1 cellular context compared by ENCODE assay signal in the genomic region with DNA sequence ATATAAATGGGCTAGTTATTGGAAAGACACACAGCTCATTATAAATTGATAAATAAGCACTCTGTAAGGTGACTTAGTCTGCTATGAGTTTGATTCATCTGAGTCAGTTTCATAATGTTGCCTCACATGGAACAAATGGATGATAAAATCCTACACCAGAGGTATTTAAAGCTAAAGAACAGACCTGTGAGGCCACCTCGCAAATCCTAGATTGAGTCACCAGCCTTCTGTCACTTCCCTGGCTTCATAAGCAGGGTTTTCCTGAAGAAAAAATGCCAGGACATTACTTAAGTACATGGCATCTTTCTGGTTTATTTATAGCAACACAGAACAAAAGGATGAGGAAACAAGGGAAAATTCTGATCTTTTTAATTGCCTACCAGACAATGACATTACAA.
TF ChIP-seq lines count a peak whose summit lies in the region.

No MANE protein-coding gene starts in this region.

TF ChIP-seq in SK-N-SH treated with all-trans-retinoic acid at 6 μM for 48 hours, 23 proteins besides CTCF, POLR2A, EP300 and RAD21 (continued from another document):
- TF ChIP-seq ARNTL (CRISPR knock-in tag; IDR thresholded peaks at IDR 0.05; ENCODE audit: borderline replicate concordance, low read depth) (no peak), ZFP3 (CRISPR knock-in tag; IDR thresholded peaks at IDR 0.05) (no peak), RARB (CRISPR knock-in tag; IDR thresholded peaks at IDR 0.05) (no peak), CSDC2 (CRISPR knock-in tag; IDR thresholded peaks at IDR 0.05) (no peak), TOX (CRISPR knock-in tag; IDR thresholded peaks at IDR 0.05; ENCODE audit: borderline replicate concordance) (no peak)
- TF ChIP-seq, protein P1, sequence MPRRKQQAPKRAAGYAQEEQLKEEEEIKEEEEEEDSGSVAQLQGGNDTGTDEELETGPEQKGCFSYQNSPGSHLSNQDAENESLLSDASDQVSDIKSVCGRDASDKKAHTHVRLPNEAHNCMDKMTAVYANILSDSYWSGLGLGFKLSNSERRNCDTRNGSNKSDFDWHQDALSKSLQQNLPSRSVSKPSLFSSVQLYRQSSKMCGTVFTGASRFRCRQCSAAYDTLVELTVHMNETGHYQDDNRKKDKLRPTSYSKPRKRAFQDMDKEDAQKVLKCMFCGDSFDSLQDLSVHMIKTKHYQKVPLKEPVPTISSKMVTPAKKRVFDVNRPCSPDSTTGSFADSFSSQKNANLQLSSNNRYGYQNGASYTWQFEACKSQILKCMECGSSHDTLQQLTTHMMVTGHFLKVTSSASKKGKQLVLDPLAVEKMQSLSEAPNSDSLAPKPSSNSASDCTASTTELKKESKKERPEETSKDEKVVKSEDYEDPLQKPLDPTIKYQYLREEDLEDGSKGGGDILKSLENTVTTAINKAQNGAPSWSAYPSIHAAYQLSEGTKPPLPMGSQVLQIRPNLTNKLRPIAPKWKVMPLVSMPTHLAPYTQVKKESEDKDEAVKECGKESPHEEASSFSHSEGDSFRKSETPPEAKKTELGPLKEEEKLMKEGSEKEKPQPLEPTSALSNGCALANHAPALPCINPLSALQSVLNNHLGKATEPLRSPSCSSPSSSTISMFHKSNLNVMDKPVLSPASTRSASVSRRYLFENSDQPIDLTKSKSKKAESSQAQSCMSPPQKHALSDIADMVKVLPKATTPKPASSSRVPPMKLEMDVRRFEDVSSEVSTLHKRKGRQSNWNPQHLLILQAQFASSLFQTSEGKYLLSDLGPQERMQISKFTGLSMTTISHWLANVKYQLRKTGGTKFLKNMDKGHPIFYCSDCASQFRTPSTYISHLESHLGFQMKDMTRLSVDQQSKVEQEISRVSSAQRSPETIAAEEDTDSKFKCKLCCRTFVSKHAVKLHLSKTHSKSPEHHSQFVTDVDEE (CRISPR knock-in tag; IDR thresholded peaks at IDR 0.05) = no peak
